19 cellular contexts compared by ENCODE assay signal in genomic region chr9:135275163-135275925, GRCh38.
DNase-seq lines count a peak whose midpoint lies in the region; ATAC-seq and TF ChIP-seq lines count a peak whose summit lies in the region.
"Had no signal": no experiment of that assay in that cellular context is flagged by ENCODE, and none has a peak within 500 bp of the region (broad histone marks: within the 10 kb centered on the region; RNA-seq: fewer than 3 reads in every experiment).

No MANE protein-coding gene starts in this region.

- no peak for TF ChIP-seq CTCF in lower lobe of right lung (IDR thresholded peaks at IDR 0.05)
- no peak for TF ChIP-seq CTCF in upper lobe of right lung (IDR thresholded peaks at IDR 0.05)

- H3K4me1 ChIP-seq in lower lobe of right lung, result no peaks in the 10 kb centered on the region
- H3K4me1 ChIP-seq in upper lobe of right lung, result no peaks in the 10 kb centered on the region

- no peaks in the 10 kb centered on the region for H3K9me3 ChIP-seq in lower lobe of right lung
- H3K9me3 ChIP-seq in upper lobe of right lung, result no peaks in the 10 kb centered on the region

- DNase-seq in Right ventricle myocardium inferior (ENCODE audit: missing footprints) (no peak), cardiac septum (ENCODE audit: low spot score) (no peak), T47D (ENCODE audit: low read depth in 1 of 2, low spot score in 1 of 2) (peak; percentile 75 to 83), lower lobe of right lung (peak; percentile 68), upper lobe of right lung (peak; percentile 81)
- DNase-seq in activated naive CD4-positive, alpha-beta T cell (lab: John Stamatoyannopoulos, UW), result no peak
- DNase-seq: ACHN; activated CD4-positive, alpha-beta T cell treated with anti-CD3 and anti-CD28 coated beads, Interleukin-2, amount 10 ng/mL, durations not matched to agents 24 days and 14 days; activated naive CD8-positive, alpha-beta T cell treated with anti-CD3 and anti-CD28 coated beads for 36 hours; activated T-cell treated with anti-CD3 and anti-CD28 coated beads, Interleukin-2, amount 50 U/mL, for 4 hours; foreskin fibroblast; GDM1; NCI-H510A treated with DMSO at 0.1 percent for 48 hours; small intestine; T1000; trophoblast cell had no signal

- ATAC-seq in Right ventricle myocardium inferior (peak; percentile 66), lower lobe of right lung (peak; percentile 58 to 62), upper lobe of right lung (peak; percentile 53), GM21619 (IDR thresholded peaks at IDR 0.05; ENCODE audit: unreplicated experiment) (no peak), GM21447 (IDR thresholded peaks at IDR 0.05; ENCODE audit: unreplicated experiment) (no peak)
- ATAC-seq: activated T-cell treated with anti-CD3 and anti-CD28 coated beads, Interleukin-2, amount 50 U/mL, for 4 hours; HCT116 had no signal

- H3K27ac ChIP-seq in lower lobe of right lung (no peak overlapping the region), upper lobe of right lung (no peak overlapping the region)

- H3K27me3 ChIP-seq in lower lobe of right lung (ENCODE audit: low read depth) (peaks cover 15% of the 10 kb centered on the region), upper lobe of right lung (peaks cover 5% of the 10 kb centered on the region)

- in situ Hi-C loops in T47D (cut with HindIII; ENCODE audit: low pct_unique_long_range_greater_than_20kb, low sequenced_read_pairs), result no loop called here

- no peaks in the 10 kb centered on the region for H3K36me3 ChIP-seq in lower lobe of right lung
- H3K36me3 ChIP-seq in upper lobe of right lung, result no peaks in the 10 kb centered on the region

- H3K4me3 ChIP-seq in lower lobe of right lung (no peak overlapping the region), upper lobe of right lung (no peak overlapping the region)

- intact Hi-C loops in Right ventricle myocardium inferior (cut with DNase I) (no loop called here), cardiac septum (cut with DNase I) (no loop called here), lower lobe of right lung (cut with DNase I) (no loop called here), upper lobe of right lung (cut with DNase I) (no loop called here)

Comparison
In these comparisons a context has a peak if more than half of its experiments do, and no peak if none do; other contexts are left out.
1. ATAC-seq: peak in Right ventricle myocardium inferior (single experiment), lower lobe of right lung (2 of 2) and upper lobe of right lung (single experiment); none in GM21619 (single experiment) and GM21447 (single experiment).
2. DNase-seq: peak in T47D (2 of 2), lower lobe of right lung (single experiment) and upper lobe of right lung (single experiment); none in Right ventricle myocardium inferior (single experiment), cardiac septum (single experiment) and activated naive CD4-positive, alpha-beta T cell (0 of 4).